Comparison of ENCODE assay signal across 18 cellular contexts in genomic region chr1:97562096-97562495, GRCh38.
"Had no signal": no experiment of that assay in that cellular context is flagged by ENCODE, and none has a peak within 500 bp of the region (broad histone marks: within the 10 kb centered on the region; RNA-seq: fewer than 3 reads in every experiment).

No MANE protein-coding gene starts in this region.

- H3K27me3 Mint-ChIP-seq: activated naive CD8-positive, alpha-beta T cell treated with anti-CD3 and anti-CD28 coated beads, Interleukin-2, amount 10 ng/mL, durations not matched to agents 7 days and 5 days; activated T-cell treated with anti-CD3 and anti-CD28 coated beads, Interleukin-2, amount 50 U/mL, for 24 hours had no signal

- H3K4me3 Mint-ChIP-seq: activated CD8-positive, alpha-beta T cell treated with anti-CD3 and anti-CD28 coated beads, Interleukin-2, amount 10 ng/mL, durations not matched to agents 7 days and 5 days; activated naive CD8-positive, alpha-beta T cell treated with anti-CD3 and anti-CD28 coated beads, Interleukin-2, amount 10 ng/mL, durations not matched to agents 7 days and 5 days; activated T-cell treated with anti-CD3 and anti-CD28 coated beads, Interleukin-2, amount 50 U/mL, for 24 hours; nephron; stimulated activated effector memory CD8-positive, alpha-beta T cell treated with anti-CD3 and anti-CD28 coated beads, Interleukin-12 subunit alpha, Interleukin-12 subunit beta, amount 100 ng/mL, for 72 hours; type B pancreatic cell had no signal

- H3K9ac ChIP-seq: parathyroid adenoma had no signal

- H3K4me1 ChIP-seq: esophagus squamous epithelium, parathyroid adenoma, testis had no signal

- H3K36me3 Mint-ChIP-seq: stimulated activated effector memory CD8-positive, alpha-beta T cell treated with anti-CD3 and anti-CD28 coated beads, Interleukin-12 subunit alpha, Interleukin-12 subunit beta, amount 100 ng/mL, for 72 hours; type B pancreatic cell had no signal

- H3K27me3 ChIP-seq: esophagus squamous epithelium, sigmoid colon, testis had no signal

- H3K36me3 ChIP-seq: esophagus squamous epithelium, sigmoid colon had no signal

- ATAC-seq: activated CD8-positive, alpha-beta T cell treated with anti-CD3 and anti-CD28 coated beads, Interleukin-2, amount 10 ng/mL, durations not matched to agents 7 days and 5 days; stimulated activated effector memory CD8-positive, alpha-beta T cell treated with anti-CD3 and anti-CD28 coated beads, Interleukin-12 subunit alpha, Interleukin-12 subunit beta, amount 100 ng/mL, for 72 hours had no signal

- H3K9me3 Mint-ChIP-seq: activated T-cell treated with anti-CD3 and anti-CD28 coated beads, Interleukin-2, amount 50 U/mL, for 24 hours; activated T-helper 2 cell treated with anti-CD3 and anti-CD28 coated beads, Interferon-gamma antibody, Interleukin-2, Interleukin-4, amounts not matched to agents 10 μg/mL and 5 μg/mL and 100 μg/mL, durations not matched to agents 14 hours and 24 hours and 36 hours; stimulated activated effector memory CD8-positive, alpha-beta T cell treated with anti-CD3 and anti-CD28 coated beads, Interleukin-12 subunit alpha, Interleukin-12 subunit beta, amount 100 ng/mL, for 72 hours; type B pancreatic cell had no signal

- H3K79me2 ChIP-seq: parathyroid adenoma had no signal

- H3K27ac ChIP-seq: esophagus squamous epithelium, parathyroid adenoma, sigmoid colon, testis had no signal

- H3K4me3 ChIP-seq: esophagus squamous epithelium, sigmoid colon, testis had no signal

- DNase-seq: activated CD4-positive, alpha-beta T cell treated with anti-CD3 and anti-CD28 coated beads for 48 hours; activated CD4-positive, CD25-positive, alpha-beta regulatory T cell; activated CD8-positive, alpha-beta T cell treated with anti-CD3 and anti-CD28 coated beads, Interleukin-2, amount 10 ng/mL, durations not matched to agents 7 days and 5 days; activated naive CD4-positive, alpha-beta T cell treated with Interleukin-2 at 50 U/mL for 16 hours; activated naive CD8-positive, alpha-beta T cell treated with anti-CD3 and anti-CD28 coated beads, Interleukin-2, amount 10 ng/mL, durations not matched to agents 7 days and 5 days; activated T-cell treated with anti-CD3 and anti-CD28 coated beads, Interleukin-2, amount 50 U/mL, for 24 hours; effector CD8-positive, alpha-beta T cell; esophagus squamous epithelium; midbrain; sigmoid colon; stimulated activated CD4-positive, alpha-beta T cell treated with anti-CD3 and anti-CD28 coated beads, Interleukin-4, amount 100 ng/mL, for 24 hours; T-helper 9 cell; testis had no signal

- H3K4me1 Mint-ChIP-seq: activated naive CD8-positive, alpha-beta T cell treated with anti-CD3 and anti-CD28 coated beads, Interleukin-2, amount 10 ng/mL, durations not matched to agents 7 days and 5 days; nephron; stimulated activated effector memory CD8-positive, alpha-beta T cell treated with anti-CD3 and anti-CD28 coated beads, Interleukin-12 subunit alpha, Interleukin-12 subunit beta, amount 100 ng/mL, for 72 hours had no signal

- H3K27ac Mint-ChIP-seq: activated CD8-positive, alpha-beta T cell treated with anti-CD3 and anti-CD28 coated beads, Interleukin-2, amount 10 ng/mL, durations not matched to agents 7 days and 5 days; activated naive CD8-positive, alpha-beta T cell treated with anti-CD3 and anti-CD28 coated beads, Interleukin-2, amount 10 ng/mL, durations not matched to agents 7 days and 5 days; activated T-cell treated with anti-CD3 and anti-CD28 coated beads, Interleukin-2, amount 50 U/mL, for 24 hours; activated T-helper 2 cell treated with anti-CD3 and anti-CD28 coated beads, Interferon-gamma antibody, Interleukin-2, Interleukin-4, amounts not matched to agents 10 μg/mL and 5 μg/mL and 100 μg/mL, durations not matched to agents 14 hours and 24 hours and 36 hours; nephron; stimulated activated effector memory CD8-positive, alpha-beta T cell treated with anti-CD3 and anti-CD28 coated beads, Interleukin-12 subunit alpha, Interleukin-12 subunit beta, amount 100 ng/mL, for 72 hours; type B pancreatic cell had no signal
